ENCODE assay signal across 1 cellular context in genomic region chr15:27686376-27686775, GRCh38.
TF ChIP-seq lines count a peak whose summit lies in the region.

No MANE protein-coding gene starts in this region.

TF ChIP-seq in SK-N-SH, 30 proteins besides CTCF, POLR2A, EP300 and RAD21 (continued from another document):
- TF ChIP-seq ZBTB33 (IDR thresholded peaks at IDR 0.05; ENCODE audit: borderline replicate concordance, low read depth) (no peak), MEF2A (IDR thresholded peaks at IDR 0.05; ENCODE audit: borderline replicate concordance, low read depth) (no peak), RCOR1 (IDR thresholded peaks at IDR 0.05; ENCODE audit: low read length) (no peak), ELF1 (IDR thresholded peaks at IDR 0.05) (no peak), TCF12 (IDR thresholded peaks at IDR 0.05) (no peak), PBX3 (IDR thresholded peaks at IDR 0.05) (no peak), JUND (IDR thresholded peaks at IDR 0.05) (no peak)
- TF ChIP-seq, protein P1, sequence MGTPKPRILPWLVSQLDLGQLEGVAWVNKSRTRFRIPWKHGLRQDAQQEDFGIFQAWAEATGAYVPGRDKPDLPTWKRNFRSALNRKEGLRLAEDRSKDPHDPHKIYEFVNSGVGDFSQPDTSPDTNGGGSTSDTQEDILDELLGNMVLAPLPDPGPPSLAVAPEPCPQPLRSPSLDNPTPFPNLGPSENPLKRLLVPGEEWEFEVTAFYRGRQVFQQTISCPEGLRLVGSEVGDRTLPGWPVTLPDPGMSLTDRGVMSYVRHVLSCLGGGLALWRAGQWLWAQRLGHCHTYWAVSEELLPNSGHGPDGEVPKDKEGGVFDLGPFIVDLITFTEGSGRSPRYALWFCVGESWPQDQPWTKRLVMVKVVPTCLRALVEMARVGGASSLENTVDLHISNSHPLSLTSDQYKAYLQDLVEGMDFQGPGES (IDR thresholded peaks at IDR 0.05; ENCODE audit: low read depth, low read length): no peak
- TF ChIP-seq, protein P2, sequence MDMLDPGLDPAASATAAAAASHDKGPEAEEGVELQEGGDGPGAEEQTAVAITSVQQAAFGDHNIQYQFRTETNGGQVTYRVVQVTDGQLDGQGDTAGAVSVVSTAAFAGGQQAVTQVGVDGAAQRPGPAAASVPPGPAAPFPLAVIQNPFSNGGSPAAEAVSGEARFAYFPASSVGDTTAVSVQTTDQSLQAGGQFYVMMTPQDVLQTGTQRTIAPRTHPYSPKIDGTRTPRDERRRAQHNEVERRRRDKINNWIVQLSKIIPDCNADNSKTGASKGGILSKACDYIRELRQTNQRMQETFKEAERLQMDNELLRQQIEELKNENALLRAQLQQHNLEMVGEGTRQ (IDR thresholded peaks at IDR 0.05; ENCODE audit: borderline replicate concordance, low read depth, low read length): no peak
- TF ChIP-seq, protein P3, sequence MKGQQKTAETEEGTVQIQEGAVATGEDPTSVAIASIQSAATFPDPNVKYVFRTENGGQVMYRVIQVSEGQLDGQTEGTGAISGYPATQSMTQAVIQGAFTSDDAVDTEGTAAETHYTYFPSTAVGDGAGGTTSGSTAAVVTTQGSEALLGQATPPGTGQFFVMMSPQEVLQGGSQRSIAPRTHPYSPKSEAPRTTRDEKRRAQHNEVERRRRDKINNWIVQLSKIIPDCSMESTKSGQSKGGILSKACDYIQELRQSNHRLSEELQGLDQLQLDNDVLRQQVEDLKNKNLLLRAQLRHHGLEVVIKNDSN (IDR thresholded peaks at IDR 0.05; ENCODE audit: borderline replicate concordance, low read depth): no peak
TF ChIP-seq in SK-N-SH: peak in this region for 0.
